19 cellular contexts compared by ENCODE assay signal in the genomic region with DNA sequence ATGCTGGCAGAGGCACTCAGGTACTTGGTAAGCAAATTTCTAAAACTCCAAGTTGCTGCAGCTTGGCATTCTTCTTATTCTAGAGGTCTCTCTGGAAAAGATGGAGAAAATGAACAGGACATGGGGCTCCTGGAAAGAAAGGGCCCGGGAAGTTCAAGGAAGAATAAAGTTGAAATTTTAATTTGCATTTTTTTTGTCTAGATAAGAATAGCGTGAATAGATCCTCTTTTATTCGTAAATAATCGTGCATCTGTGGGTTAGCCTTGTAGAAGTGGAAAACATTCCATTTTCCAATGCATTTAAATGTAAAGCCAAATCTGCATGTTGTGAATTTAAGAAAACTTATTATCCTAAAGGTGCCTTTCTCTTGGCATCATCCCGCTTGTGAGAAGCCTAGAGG.
DNase-seq lines count a peak whose midpoint lies in the region; ATAC-seq and TF ChIP-seq lines count a peak whose summit lies in the region.
"Had no signal": no experiment of that assay in that cellular context is flagged by ENCODE, and none has a peak within 500 bp of the region (broad histone marks: within the 10 kb centered on the region; RNA-seq: fewer than 3 reads in every experiment).

No MANE protein-coding gene starts in this region.

- H3K4me1 ChIP-seq in GM23338 (ENCODE audit: insufficient read depth) (peaks cover 21% of the 10 kb centered on the region), HAP-1 (peaks cover 48% of the 10 kb centered on the region), PC-3 (ENCODE audit: insufficient read depth, low read length) (peaks cover 75% of the 10 kb centered on the region), iPS-20b (ENCODE audit: insufficient read depth, low read length) (peaks cover 17% of the 10 kb centered on the region; the same call in 1 of the 2 replicates), breast epithelium (no peaks in the 10 kb centered on the region)
- H3K4me1 ChIP-seq: Caco-2 had no signal

- H3K36me3 ChIP-seq in GM23338 (ENCODE audit: insufficient read depth) (no peaks in the 10 kb centered on the region), HAP-1 (replicated peaks) (peaks cover 2% of the 10 kb centered on the region; the same call in 1 of the 2 replicates), PC-3 (ENCODE audit: low read depth, low read length) (peaks cover 5% of the 10 kb centered on the region; the same call in 1 of the 2 replicates), iPS-20b (ENCODE audit: insufficient read depth, low read depth, low read length) (peaks cover 6% of the 10 kb centered on the region; the same call in 1 of the 2 replicates), breast epithelium (no peaks in the 10 kb centered on the region)
- H3K36me3 ChIP-seq: BLaER1 had no signal

- no peaks in the 10 kb centered on the region for H3K27me3 ChIP-seq in GM23338 (ENCODE audit: insufficient read depth)
- H3K27me3 ChIP-seq in HAP-1 (ENCODE audit: low read depth), result no peaks in the 10 kb centered on the region
- H3K27me3 ChIP-seq in PC-3 (ENCODE audit: low read length), result no peaks in the 10 kb centered on the region
- no peaks in the 10 kb centered on the region for H3K27me3 ChIP-seq in iPS-20b (ENCODE audit: insufficient read depth, low read length)
- no peaks in the 10 kb centered on the region for H3K27me3 ChIP-seq in breast epithelium
- H3K27me3 ChIP-seq: BLaER1 had no signal

- H3K9ac ChIP-seq in PC-3 (ENCODE audit: low read length), result no peak overlapping the region
- peak overlapping the region; percentile 33; the same call in 1 of the 2 replicates for H3K9ac ChIP-seq in iPS-20b (ENCODE audit: low read depth, low read length)
- H3K9ac ChIP-seq: BLaER1 had no signal

- no peak for TF ChIP-seq POLR2A in breast epithelium (IDR thresholded peaks at IDR 0.05)

- H3K4me3 ChIP-seq in GM23338 (no peak overlapping the region), HAP-1 (no peak overlapping the region), PC-3 (ENCODE audit: low read length) (no peak overlapping the region), iPS-20b (ENCODE audit: low read length) (no peak overlapping the region; the same call in 1 of the 2 replicates), breast epithelium (no peak overlapping the region)
- H3K4me3 ChIP-seq: BLaER1 had no signal

- no TSS peak for BruUV-seq in PC-3 (replicated peaks; lab: Mats Ljungman, UMichigan)

- H3K9me2 ChIP-seq in GM23338 (ENCODE audit: insufficient read depth) (peaks cover 8% of the 10 kb centered on the region; the same call in 1 of the 2 replicates), PC-3 (replicated peaks; ENCODE audit: low read length) (no peaks in the 10 kb centered on the region)

- peak; percentile 32 for DNase-seq in GM23338 (ENCODE audit: low spot score)
- DNase-seq in HAP-1 (ENCODE audit: low spot score in 2 of 2), result peak; percentile 43 to 90
- no peak for DNase-seq in PC-3
- no peak for DNase-seq in NCI-H128 (lab: John Stamatoyannopoulos, UW; ENCODE audit: unreplicated experiment)
- DNase-seq in activated CD8-positive, alpha-beta memory T cell treated with anti-CD3 and anti-CD28 coated beads, Interleukin-2, amount 10 ng/mL, durations not matched to agents 7 days and 5 days, result no peak
- no peak for DNase-seq in breast epithelium (ENCODE audit: low spot score in 2 of 2)
- DNase-seq: Caco-2; CD4-positive, CD25-positive, alpha-beta regulatory T cell; CD8-positive, alpha-beta T cell; DMS153; DND-41; GOT3; HFFc6 had no signal

- CTCF ChIA-PET in PC-3 (lab: Charles Lee), result no interaction called here
- CTCF ChIA-PET in activated CD8-positive, alpha-beta memory T cell treated with anti-CD3 and anti-CD28 coated beads, Interleukin-2, amount 10 ng/mL, durations not matched to agents 7 days and 5 days (lab: Charles Lee), result interaction anchor here (1.0 kb wide), 1 partner anchor 39 kb away, joined by 3 read pairs; no protein-coding TSS in a partner anchor

- intact Hi-C loops in PC-3 (cut with micrococcal nuclease), result loop anchor here (2.0 to 10.0 kb wide), 3 partner anchors 39 to 201 kb away; a partner anchor contains a TSS
- intact Hi-C loops in breast epithelium (cut with DNase I; ENCODE audit: low total_unique reads), result no loop called here

- in situ Hi-C loops in HAP-1 (cut with MboI; ENCODE audit: low sequenced_read_pairs), result no loop called here

- no peak overlapping the region for H3K4me3 Mint-ChIP-seq in GM23338
- H3K4me3 Mint-ChIP-seq in activated CD8-positive, alpha-beta memory T cell treated with anti-CD3 and anti-CD28 coated beads, Interleukin-2, amount 10 ng/mL, durations not matched to agents 7 days and 5 days, result no peak overlapping the region
- H3K4me3 Mint-ChIP-seq: B cell; CD4-positive, CD25-positive, alpha-beta regulatory T cell; CD8-positive, alpha-beta T cell had no signal

- H3K9me3 ChIP-seq in HAP-1 (peaks cover 2% of the 10 kb centered on the region; the same call in 1 of the 2 replicates), PC-3 (ENCODE audit: low read length) (0 out of 2 replicates have a peak, but pooled peaks cover 2% of the 10 kb centered on the region), iPS-20b (ENCODE audit: insufficient read depth, low read depth, low read length) (peaks cover 3% of the 10 kb centered on the region; the same call in 1 of the 2 replicates), breast epithelium (no peaks in the 10 kb centered on the region)
- H3K9me3 ChIP-seq: BLaER1, Caco-2 had no signal

- peak; percentile 14; the same call in 2 of the 3 replicates for ATAC-seq in GM23338
- no peak for ATAC-seq in PC-3
- ATAC-seq in activated CD8-positive, alpha-beta memory T cell treated with anti-CD3 and anti-CD28 coated beads, Interleukin-2, amount 10 ng/mL, durations not matched to agents 7 days and 5 days, result no peak
- no peak for ATAC-seq in HG02763 (IDR thresholded peaks at IDR 0.05; ENCODE audit: unreplicated experiment)
- ATAC-seq: CD8-positive, alpha-beta T cell had no signal

- H3K27me3 Mint-ChIP-seq in GM23338 (ENCODE audit: insufficient read depth, low read depth, poor library complexity), result peaks cover 3% of the 10 kb centered on the region
- H3K27me3 Mint-ChIP-seq in activated CD8-positive, alpha-beta memory T cell treated with anti-CD3 and anti-CD28 coated beads, Interleukin-2, amount 10 ng/mL, durations not matched to agents 7 days and 5 days, result peaks cover 2% of the 10 kb centered on the region
- H3K27me3 Mint-ChIP-seq: B cell; CD4-positive, CD25-positive, alpha-beta regulatory T cell had no signal

- peak overlapping the region; percentile 69 for H3K27ac Mint-ChIP-seq in GM23338
- no peak overlapping the region for H3K27ac Mint-ChIP-seq in activated CD8-positive, alpha-beta memory T cell treated with anti-CD3 and anti-CD28 coated beads, Interleukin-2, amount 10 ng/mL, durations not matched to agents 7 days and 5 days
- H3K27ac Mint-ChIP-seq: B cell; CD4-positive, CD25-positive, alpha-beta regulatory T cell; CD8-positive, alpha-beta T cell; HFFc6 had no signal

- no peak overlapping the region for H2AFZ ChIP-seq in GM23338
- no peak overlapping the region for H2AFZ ChIP-seq in PC-3 (ENCODE audit: low read length)

- H3K79me2 ChIP-seq in GM23338 (replicated peaks; ENCODE audit: insufficient read depth), result no peaks in the 10 kb centered on the region
- no peaks in the 10 kb centered on the region for H3K79me2 ChIP-seq in PC-3 (ENCODE audit: low read length)

- peaks cover 31% of the 10 kb centered on the region for H3K4me1 Mint-ChIP-seq in GM23338
- peaks cover 7% of the 10 kb centered on the region for H3K4me1 Mint-ChIP-seq in activated CD8-positive, alpha-beta memory T cell treated with anti-CD3 and anti-CD28 coated beads, Interleukin-2, amount 10 ng/mL, durations not matched to agents 7 days and 5 days
- H3K4me1 Mint-ChIP-seq: B cell; CD4-positive, CD25-positive, alpha-beta regulatory T cell had no signal

- H3K9me3 Mint-ChIP-seq in GM23338, result peaks cover 7% of the 10 kb centered on the region
- peaks cover 3% of the 10 kb centered on the region for H3K9me3 Mint-ChIP-seq in activated CD8-positive, alpha-beta memory T cell treated with anti-CD3 and anti-CD28 coated beads, Interleukin-2, amount 10 ng/mL, durations not matched to agents 7 days and 5 days (ENCODE audit: low read depth)
- H3K9me3 Mint-ChIP-seq: CD8-positive, alpha-beta T cell; HFFc6 had no signal

- H3K4me2 ChIP-seq in GM23338 (peak overlapping the region; percentile 37), PC-3 (ENCODE audit: low read length) (peak overlapping the region; percentile 58; the same call in 1 of the 2 replicates)

- peak overlapping the region; percentile 61 for H3K27ac ChIP-seq in GM23338 (ENCODE audit: low read depth)
- peak overlapping the region; percentile 98 for H3K27ac ChIP-seq in PC-3 (ENCODE audit: low read length)
- H3K27ac ChIP-seq in iPS-20b (ENCODE audit: low read length), result peak overlapping the region; percentile 73
- H3K27ac ChIP-seq in breast epithelium, result no peak overlapping the region
- H3K27ac ChIP-seq: 22Rv1, BLaER1, C4-2B had no signal

- H3F3A ChIP-seq in GM23338 (replicated peaks; ENCODE audit: low read depth) (no peaks in the 10 kb centered on the region), PC-3 (ENCODE audit: low read length, unreplicated experiment) (peaks cover 10% of the 10 kb centered on the region)

- TF ChIP-seq CTCF in GM23338 (conservative IDR thresholded peaks at IDR 0.05; ENCODE audit: low read depth in 2 of 2) (no peak), PC-3 (conservative IDR thresholded peaks at IDR 0.05; ENCODE audit: low read depth, low read length) (no peak), breast epithelium (IDR thresholded peaks at IDR 0.05) (no peak)

- POLR2A ChIA-PET in PC-3 (lab: Charles Lee; ENCODE audit: unreplicated experiment), result no interaction called here

- peaks cover 25% of the 10 kb centered on the region for H3K36me3 Mint-ChIP-seq in GM23338 (ENCODE audit: low read depth)
- peaks cover 43% of the 10 kb centered on the region for H3K36me3 Mint-ChIP-seq in activated CD8-positive, alpha-beta memory T cell treated with anti-CD3 and anti-CD28 coated beads, Interleukin-2, amount 10 ng/mL, durations not matched to agents 7 days and 5 days
- H3K36me3 Mint-ChIP-seq: CD4-positive, CD25-positive, alpha-beta regulatory T cell; CD8-positive, alpha-beta T cell had no signal

- H4K20me1 ChIP-seq in GM23338 (replicated peaks; ENCODE audit: insufficient read depth) (no peaks in the 10 kb centered on the region), PC-3 (ENCODE audit: low read length) (no peaks in the 10 kb centered on the region)
- H4K20me1 ChIP-seq: BLaER1 had no signal

TF ChIP-seq in GM23338, 12 proteins besides CTCF, POLR2A, EP300 and RAD21 (continues in another document):
- no peak for TF ChIP-seq EZH2phosphoT487 (IDR thresholded peaks at IDR 0.05; ENCODE audit: unreplicated experiment)

Comparison
In these comparisons a context has a peak if more than half of its experiments do, and no peak if none do; other contexts are left out.
1. DNase-seq: peak in GM23338 (single experiment) and HAP-1 (2 of 2); none in PC-3 (single experiment), NCI-H128 (single experiment), activated CD8-positive, alpha-beta memory T cell treated with anti-CD3 and anti-CD28 coated beads, Interleukin-2, amount 10 ng/mL, durations not matched to agents 7 days and 5 days (single experiment) and breast epithelium (0 of 2).
2. H3K27ac ChIP-seq: peak in GM23338 (single experiment), PC-3 (single experiment) and iPS-20b (single experiment); none in breast epithelium (0 of 2).